In genomic region chr19:16889883-16890460, GRCh38 we compare ENCODE assay signal across 1 cellular context.
A peak's percentile ranks its signal among the peaks of the same experiment; 100 is the strongest.
TF ChIP-seq lines count a peak whose summit lies in the region.

No MANE protein-coding gene starts in this region.

TF ChIP-seq in K562, 482 proteins besides CTCF, POLR2A, EP300 and RAD21 (continued from another document and continues in another):
- TF ChIP-seq FOXO4 (CRISPR knock-in tag; IDR thresholded peaks at IDR 0.05) (no peak), DPF2 (IDR thresholded peaks at IDR 0.05) (no peak), RBM15 (IDR thresholded peaks at IDR 0.05; ENCODE audit: insufficient read depth, low read length) (no peak), CCAR2 (IDR thresholded peaks at IDR 0.05; ENCODE audit: low read depth, low read length) (no peak), ESRRA (IDR thresholded peaks at IDR 0.05; ENCODE audit: borderline replicate concordance, low read depth) (no peak), ZNF12 (CRISPR knock-in tag; IDR thresholded peaks at IDR 0.05) (peak; percentile 47; the same call in 1 of the 2 replicates), ZNF318 (IDR thresholded peaks at IDR 0.05; ENCODE audit: borderline replicate concordance in 1 of 2, low read depth in 1 of 2) (no peak), RAD51 (IDR thresholded peaks at IDR 0.05; ENCODE audit: borderline replicate concordance, low read depth) (no peak), ZNF165 (CRISPR knock-in tag; IDR thresholded peaks at IDR 0.05; ENCODE audit: borderline replicate concordance) (no peak), ETS1 (conservative IDR thresholded peaks at IDR 0.05; ENCODE audit: control insufficient read depth, low read depth, low read length) (peak; percentile 41; the same call in 1 of the 2 replicates), E2F1 (CRISPR knock-in tag; IDR thresholded peaks at IDR 0.05) (peak; percentile 86; the same call in 1 of the 2 replicates), GTF2A2 (tag; IDR thresholded peaks at IDR 0.05) (0 out of 2 replicates have a peak, but pooled peaks have one; percentile 42), ZNF780A (CRISPR knock-in tag; IDR thresholded peaks at IDR 0.05) (no peak), TRIM24 (IDR thresholded peaks at IDR 0.05) (no peak), TFAM (CRISPR knock-in tag; conservative IDR thresholded peaks at IDR 0.05) (no peak), FOXP4 (CRISPR knock-in tag; IDR thresholded peaks at IDR 0.05; ENCODE audit: borderline replicate concordance) (peak; percentile 62; the same call in 1 of the 2 replicates), SUPT5H (IDR thresholded peaks at IDR 0.05) (peak; percentile 36; the same call in 1 of the 2 replicates), THAP12 (CRISPR knock-in tag; IDR thresholded peaks at IDR 0.05) (peak; percentile 75; the same call in 1 of the 2 replicates), ZNF282 (CRISPR knock-in tag; IDR thresholded peaks at IDR 0.05) (peak; percentile 92), ZZZ3 (IDR thresholded peaks at IDR 0.05) (no peak), ZNF280A (IDR thresholded peaks at IDR 0.05; ENCODE audit: low read depth, partially characterized antibody) (no peak), TAF7 (tag; IDR thresholded peaks at IDR 0.05) (no peak; the same call in none of the 2 replicates), MCM5 (IDR thresholded peaks at IDR 0.05; ENCODE audit: low read depth) (no peak), NCOA1 (IDR thresholded peaks at IDR 0.05; ENCODE audit: low read depth) (no peak), BDP1 (IDR thresholded peaks at IDR 0.05; ENCODE audit: insufficient read depth, insufficient read length) (no peak), SLC30A9 (CRISPR knock-in tag; IDR thresholded peaks at IDR 0.05) (no peak), BMI1 (IDR thresholded peaks at IDR 0.05; ENCODE audit: low read length) (no peak), PHF21A (IDR thresholded peaks at IDR 0.05; ENCODE audit: borderline replicate concordance, low read depth) (no peak), ZEB2 (IDR thresholded peaks at IDR 0.05) (no peak), ZNF764 (CRISPR knock-in tag; IDR thresholded peaks at IDR 0.05; ENCODE audit: low read depth) (no peak), HLTF (IDR thresholded peaks at IDR 0.05) (no peak), HDAC2 (IDR thresholded peaks at IDR 0.05) (no peak), JUNB (CRISPR knock-in tag; conservative IDR thresholded peaks at IDR 0.05) (0 out of 2 replicates have a peak, but pooled peaks have one; percentile 29), TFE3 (CRISPR knock-in tag; IDR thresholded peaks at IDR 0.05) (no peak; the same call in 1 of the 2 replicates), ZSCAN32 (CRISPR knock-in tag; IDR thresholded peaks at IDR 0.05) (0 out of 2 replicates have a peak, but pooled peaks have one; percentile 40), ZNF551 (CRISPR knock-in tag; IDR thresholded peaks at IDR 0.05) (no peak), ZNF436 (CRISPR knock-in tag; IDR thresholded peaks at IDR 0.05) (no peak), HMG20A (CRISPR knock-in tag; conservative IDR thresholded peaks at IDR 0.05) (no peak), FOXP1 (CRISPR knock-in tag; IDR thresholded peaks at IDR 0.05) (peak; percentile 81; the same call in 1 of the 2 replicates), ZNF23 (CRISPR knock-in tag; IDR thresholded peaks at IDR 0.05) (0 out of 2 replicates have a peak, but pooled peaks have one; percentile 39), GTF2E2 (tag; IDR thresholded peaks at IDR 0.05) (peak; percentile 94), RBM39 (optimal IDR thresholded peaks at IDR 0.05; ENCODE audit: low read depth, low read length) (no peak), RBM34 (IDR thresholded peaks at IDR 0.05; ENCODE audit: borderline replicate concordance, insufficient read depth, low read length) (peak; percentile 90; the same call in 1 of the 2 replicates)
